In the genomic region with DNA sequence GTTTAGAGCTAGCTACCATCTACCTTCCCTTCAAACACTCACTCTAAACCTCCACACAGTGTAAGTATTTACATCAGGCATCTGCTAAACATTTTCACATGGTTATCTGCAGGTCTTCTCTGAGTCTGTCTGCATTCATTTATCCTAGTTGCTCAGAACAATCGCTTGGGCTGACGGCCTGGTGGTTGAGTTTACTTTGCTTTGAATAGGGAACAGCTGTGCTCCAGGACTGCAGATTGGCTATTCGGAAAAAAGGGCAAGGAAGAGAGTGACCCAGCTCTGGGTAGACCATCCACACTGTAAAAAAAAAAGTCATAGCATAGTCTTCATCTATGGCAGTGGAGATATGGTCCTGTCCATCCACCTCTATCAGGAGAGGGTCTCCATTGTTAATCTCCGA, we compare ENCODE assay signal across 23 cellular contexts.
DNase-seq lines count a peak whose midpoint lies in the region; ATAC-seq and TF ChIP-seq lines count a peak whose summit lies in the region.
"Had no signal": no experiment of that assay in that cellular context is flagged by ENCODE, and none has a peak within 500 bp of the region (broad histone marks: within the 10 kb centered on the region; RNA-seq: fewer than 3 reads in every experiment).

No MANE protein-coding gene starts in this region.

- DNase-seq in activated naive CD4-positive, alpha-beta T cell treated with anti-CD3 and anti-CD28 coated beads for 36 hours = no peak
- DNase-seq in PC-3 = no peak
- DNase-seq in hepatocyte (ENCODE audit: low spot score) = no peak
- DNase-seq in stimulated activated naive B cell treated with anti-CD40 and anti-IgM and Interleukin-4, amounts not matched to agents 10 μg/mL and 1 μg/mL and 100 μg/mL, for 72 hours = no peak
- DNase-seq in COLO668 (lab: John Stamatoyannopoulos, UW; ENCODE audit: unreplicated experiment) = no peak
- DNase-seq in cerebellar nuclear complex (lab: John Stamatoyannopoulos, UW) = no peak
- DNase-seq: ACHN; activated CD4-positive, alpha-beta T cell treated with anti-CD3 and anti-CD28 coated beads, Interleukin-2, amount 10 ng/mL, durations not matched to agents 7 days and 5 days; activated T-cell treated with anti-CD3 and anti-CD28 coated beads, Interleukin-2, amount 50 U/mL, for 1 hour; DMS79 treated with DMSO at 0.1 percent for 48 hours; head of caudate nucleus; immature natural killer cell; lower lobe of right lung; NCI-H1436; NCI-H82; stimulated activated naive CD4-positive, alpha-beta T cell treated with Interleukin-2 at 50 U/mL for 16 hours had no signal

- intact Hi-C loops in activated naive CD4-positive, alpha-beta T cell treated with anti-CD3 and anti-CD28 coated beads for 36 hours (cut with micrococcal nuclease) = loop anchor here (5.0 kb wide), 2 partner anchors 115 to 270 kb away; partner anchors contain the start of gene ESR1
- intact Hi-C loops in PC-3 (cut with micrococcal nuclease) = loop anchor here (5.0 kb wide), 1 partner anchor 70 kb away; no protein-coding TSS in a partner anchor

- peaks cover 36% of the 10 kb centered on the region for H3K4me1 Mint-ChIP-seq in activated naive CD4-positive, alpha-beta T cell treated with anti-CD3 and anti-CD28 coated beads, Interleukin-2, amount 50 U/mL, for 24 hours
- H3K4me1 Mint-ChIP-seq in activated naive CD4-positive, alpha-beta T cell treated with anti-CD3 and anti-CD28 coated beads for 36 hours (ENCODE audit: low read depth) = peaks cover 19% of the 10 kb centered on the region
- H3K4me1 Mint-ChIP-seq in stimulated activated naive B cell treated with anti-CD40 and anti-IgM and Interleukin-4, amounts not matched to agents 10 μg/mL and 1 μg/mL and 100 μg/mL, for 72 hours = peaks cover 27 to 35% of the 10 kb centered on the region in 2 donors

- WGBS in hepatocyte (ENCODE audit: low lambda C conversion rate, missing lambda C conversion rate) = 41% methylated on average over 4 of the region's 4 CpGs

- no TSS peak for BruUV-seq in PC-3 (replicated peaks; lab: Mats Ljungman, UMichigan)

- H3F3A ChIP-seq in PC-3 (ENCODE audit: low read length, unreplicated experiment) = no peaks in the 10 kb centered on the region

- no peak overlapping the region for H3K4me2 ChIP-seq in PC-3 (ENCODE audit: low read length)
- H3K4me2 ChIP-seq in hepatocyte = peak overlapping the region; percentile 52

- H3K36me3 ChIP-seq in PC-3 (ENCODE audit: low read depth, low read length) (no peaks in the 10 kb centered on the region), hepatocyte (replicated peaks; ENCODE audit: insufficient read depth, low read depth) (no peaks in the 10 kb centered on the region)
- H3K36me3 ChIP-seq: esophagus muscularis mucosa, lower lobe of right lung had no signal

- ATAC-seq in PC-3 = no peak
- ATAC-seq in stimulated activated naive B cell treated with anti-CD40 and anti-IgM and Interleukin-4, amounts not matched to agents 10 μg/mL and 1 μg/mL and 100 μg/mL, for 72 hours (replicated peaks) = no peak
- ATAC-seq in HG02642 (IDR thresholded peaks at IDR 0.05; ENCODE audit: poor library complexity, unreplicated experiment) = no peak
- ATAC-seq: lower lobe of right lung, Panc1, SK-N-SH treated with all-trans-retinoic acid at 6 μM for 48 hours had no signal

- no peaks in the 10 kb centered on the region for H3K27me3 ChIP-seq in PC-3 (ENCODE audit: low read length)
- no peaks in the 10 kb centered on the region for H3K27me3 ChIP-seq in hepatocyte
- H3K27me3 ChIP-seq: esophagus muscularis mucosa had no signal

- H3K9me3 Mint-ChIP-seq in activated naive CD4-positive, alpha-beta T cell treated with anti-CD3 and anti-CD28 coated beads, Interleukin-2, amount 50 U/mL, for 24 hours = no peaks in the 10 kb centered on the region
- H3K9me3 Mint-ChIP-seq in activated naive CD4-positive, alpha-beta T cell treated with anti-CD3 and anti-CD28 coated beads for 36 hours = no peaks in the 10 kb centered on the region
- H3K9me3 Mint-ChIP-seq in stimulated activated naive B cell treated with anti-CD40 and anti-IgM and Interleukin-4, amounts not matched to agents 10 μg/mL and 1 μg/mL and 100 μg/mL, for 72 hours = peaks cover 0 to 2% of the 10 kb centered on the region in 2 donors
- H3K9me3 Mint-ChIP-seq: activated CD4-positive, alpha-beta T cell treated with anti-CD3 and anti-CD28 coated beads, Interleukin-2, amount 10 ng/mL, durations not matched to agents 7 days and 5 days; immature natural killer cell; nephron; type B pancreatic cell had no signal

- H3K9me3 ChIP-seq in PC-3 (ENCODE audit: low read length) (no peaks in the 10 kb centered on the region), hepatocyte (ENCODE audit: low read depth) (no peaks in the 10 kb centered on the region)
- H3K9me3 ChIP-seq: esophagus muscularis mucosa, lower lobe of right lung had no signal

- H3K79me2 ChIP-seq in PC-3 (ENCODE audit: low read length) (no peaks in the 10 kb centered on the region), hepatocyte (no peaks in the 10 kb centered on the region)

- no peaks in the 10 kb centered on the region for H3K27me3 Mint-ChIP-seq in activated naive CD4-positive, alpha-beta T cell treated with anti-CD3 and anti-CD28 coated beads, Interleukin-2, amount 50 U/mL, for 24 hours
- peaks cover 2% of the 10 kb centered on the region for H3K27me3 Mint-ChIP-seq in activated naive CD4-positive, alpha-beta T cell treated with anti-CD3 and anti-CD28 coated beads for 36 hours (ENCODE audit: low read depth)
- H3K27me3 Mint-ChIP-seq in stimulated activated naive B cell treated with anti-CD40 and anti-IgM and Interleukin-4, amounts not matched to agents 10 μg/mL and 1 μg/mL and 100 μg/mL, for 72 hours = no peaks in the 10 kb centered on the region
- H3K27me3 Mint-ChIP-seq: type B pancreatic cell had no signal

- H3K4me3 Mint-ChIP-seq in activated naive CD4-positive, alpha-beta T cell treated with anti-CD3 and anti-CD28 coated beads, Interleukin-2, amount 50 U/mL, for 24 hours = peak overlapping the region; percentile 87
- no peak overlapping the region for H3K4me3 Mint-ChIP-seq in activated naive CD4-positive, alpha-beta T cell treated with anti-CD3 and anti-CD28 coated beads for 36 hours
- H3K4me3 Mint-ChIP-seq in stimulated activated naive B cell treated with anti-CD40 and anti-IgM and Interleukin-4, amounts not matched to agents 10 μg/mL and 1 μg/mL and 100 μg/mL, for 72 hours = peak overlapping the region; percentile 4 to 39
- H3K4me3 Mint-ChIP-seq: nephron, type B pancreatic cell had no signal

- H3K27ac ChIP-seq in PC-3 (ENCODE audit: low read length) (no peak overlapping the region), hepatocyte (peak overlapping the region; percentile 35)

- CTCF ChIA-PET in activated naive CD4-positive, alpha-beta T cell treated with anti-CD3 and anti-CD28 coated beads for 36 hours (lab: Charles Lee) = interaction anchor here (1.9 to 3.5 kb wide), 5 partner anchors 10 to 576 kb away, joined by 5 to 18 read pairs (median 17); no protein-coding TSS in a partner anchor
- CTCF ChIA-PET in PC-3 (lab: Charles Lee) = no interaction called here

- TF ChIP-seq CTCF in PC-3 (conservative IDR thresholded peaks at IDR 0.05; ENCODE audit: low read depth, low read length) = no peak
- TF ChIP-seq CTCF in hepatocyte (IDR thresholded peaks at IDR 0.05; ENCODE audit: poor library complexity) = no peak

- H3K9me2 ChIP-seq in PC-3 (replicated peaks; ENCODE audit: low read length) = no peaks in the 10 kb centered on the region
- no peaks in the 10 kb centered on the region for H3K9me2 ChIP-seq in hepatocyte (replicated peaks; ENCODE audit: insufficient read depth)

- H3K27ac Mint-ChIP-seq in activated naive CD4-positive, alpha-beta T cell treated with anti-CD3 and anti-CD28 coated beads, Interleukin-2, amount 50 U/mL, for 24 hours = no peak overlapping the region
- no peak overlapping the region for H3K27ac Mint-ChIP-seq in activated naive CD4-positive, alpha-beta T cell treated with anti-CD3 and anti-CD28 coated beads for 36 hours
- H3K27ac Mint-ChIP-seq in stimulated activated naive B cell treated with anti-CD40 and anti-IgM and Interleukin-4, amounts not matched to agents 10 μg/mL and 1 μg/mL and 100 μg/mL, for 72 hours = peak overlapping the region; percentile 80
- H3K27ac Mint-ChIP-seq: nephron, type B pancreatic cell had no signal

- peaks cover 3% of the 10 kb centered on the region for H3K36me3 Mint-ChIP-seq in activated naive CD4-positive, alpha-beta T cell treated with anti-CD3 and anti-CD28 coated beads, Interleukin-2, amount 50 U/mL, for 24 hours
- H3K36me3 Mint-ChIP-seq in activated naive CD4-positive, alpha-beta T cell treated with anti-CD3 and anti-CD28 coated beads for 36 hours (ENCODE audit: low read depth) = no peaks in the 10 kb centered on the region
- peaks cover 0 to 15% of the 10 kb centered on the region in 2 donors for H3K36me3 Mint-ChIP-seq in stimulated activated naive B cell treated with anti-CD40 and anti-IgM and Interleukin-4, amounts not matched to agents 10 μg/mL and 1 μg/mL and 100 μg/mL, for 72 hours
- H3K36me3 Mint-ChIP-seq: immature natural killer cell, type B pancreatic cell had no signal

- H3K4me3 ChIP-seq in PC-3 (ENCODE audit: low read length) (no peak overlapping the region), hepatocyte (no peak overlapping the region)

- no peak overlapping the region for H3K9ac ChIP-seq in PC-3 (ENCODE audit: low read length)

- H3K4me1 ChIP-seq in PC-3 (ENCODE audit: insufficient read depth, low read length) (peaks cover 17% of the 10 kb centered on the region), hepatocyte (ENCODE audit: insufficient read depth) (no peaks in the 10 kb centered on the region)
- H3K4me1 ChIP-seq: esophagus muscularis mucosa had no signal

- 0 out of 2 replicates have a peak overlapping the region, but pooled peaks have one; percentile 34 for H2AFZ ChIP-seq in PC-3 (ENCODE audit: low read length)
- H2AFZ ChIP-seq in hepatocyte = peak overlapping the region; percentile 39

- H4K20me1 ChIP-seq in PC-3 (ENCODE audit: low read length) (no peaks in the 10 kb centered on the region), hepatocyte (ENCODE audit: insufficient read depth, poor library complexity, severe bottlenecking) (no peaks in the 10 kb centered on the region)

- POLR2A ChIA-PET in PC-3 (lab: Charles Lee; ENCODE audit: unreplicated experiment) = interaction anchor here (0.6 kb wide), 1 partner anchor 12 kb away, joined by 3 read pairs; no protein-coding TSS in a partner anchor
